Comparison of ENCODE assay signal across 26 cellular contexts in the genomic region with DNA sequence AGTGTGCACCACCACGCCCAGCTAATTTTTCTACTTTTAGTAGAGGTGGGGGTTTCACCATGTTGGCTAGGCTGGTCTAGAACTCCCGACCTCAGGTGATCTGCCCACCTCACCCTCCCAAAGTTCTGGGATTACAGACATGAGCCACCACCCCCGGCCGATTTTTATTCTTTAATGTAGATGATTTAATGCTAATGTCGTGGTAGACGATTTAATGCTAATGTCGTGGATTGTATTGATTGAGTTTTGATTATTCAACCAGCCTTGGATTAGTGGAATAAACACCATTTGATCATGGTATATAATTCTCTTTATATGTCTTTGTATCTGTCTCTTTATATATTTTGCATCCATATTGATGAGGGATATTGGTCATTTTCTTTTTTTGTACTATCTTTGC.
"Had no signal": no experiment of that assay in that cellular context is flagged by ENCODE, and none has a peak within 500 bp of the region (broad histone marks: within the 10 kb centered on the region; RNA-seq: fewer than 3 reads in every experiment).

No MANE protein-coding gene starts in this region.

- H3K27me3 ChIP-seq: esophagus squamous epithelium, gastrocnemius medialis, heart right ventricle, left lung had no signal

- FAIRE-seq: colon, endometrium, islet of Langerhans, keratinocyte had no signal

- ATAC-seq: effector memory CD8-positive, alpha-beta T cell; esophagus mucosa; gastrocnemius medialis; heart right ventricle; left cardiac atrium; left lung; left ventricle myocardium superior; lower lobe of right lung had no signal

- H3K4me3 Mint-ChIP-seq: dendritic cell treated with granulocyte-macrophage colony-stimulating factor and Interleukin-4, amounts not matched to agents 40 ng/mL and 50 ng/mL, for 4 days; effector memory CD8-positive, alpha-beta T cell; endodermal cell had no signal

- H3K27ac Mint-ChIP-seq: dendritic cell treated with granulocyte-macrophage colony-stimulating factor and Interleukin-4, amounts not matched to agents 40 ng/mL and 50 ng/mL, for 4 days; endodermal cell had no signal

- DNase-seq: effector CD8-positive, alpha-beta T cell; effector memory CD8-positive, alpha-beta T cell; endodermal cell; erythroblast; esophagus squamous epithelium; foreskin fibroblast; foreskin melanocyte; gastrocnemius medialis; glutamatergic neuron; head of caudate nucleus; heart right ventricle; hippocampal formation; left cardiac atrium; left lung; left ventricle myocardium superior; lower lobe of right lung; mesenchymal stem cell; midbrain had no signal

- H3K4me3 ChIP-seq: coronary artery, esophagus squamous epithelium, gastrocnemius medialis, heart right ventricle, left lung, lower lobe of right lung had no signal

- H3K4me1 ChIP-seq: esophagus squamous epithelium, left lung, lower lobe of right lung had no signal

- H3K27me3 Mint-ChIP-seq: dendritic cell treated with granulocyte-macrophage colony-stimulating factor and Interleukin-4, amounts not matched to agents 40 ng/mL and 50 ng/mL, for 4 days; effector memory CD8-positive, alpha-beta T cell had no signal

- H3K4me1 Mint-ChIP-seq: endodermal cell had no signal

- H3K27ac ChIP-seq: coronary artery, epithelial cell of prostate, esophagus squamous epithelium, gastrocnemius medialis, heart right ventricle, left lung, lower lobe of right lung had no signal
